Comparison of ENCODE assay signal across 8 cellular contexts in genomic region chr6:26032387-26033131, GRCh38. TPM values are rescaled to one million over a fixed set of nuclear protein-coding genes. Genes with fewer than 3 reads are reported as not detected.
DNase-seq lines count a peak whose midpoint lies in the region; ATAC-seq and TF ChIP-seq lines count a peak whose summit lies in the region.

No MANE protein-coding gene starts in this region.

- H3K36me3 ChIP-seq in spleen = no peaks in the 10 kb centered on the region

- no peak for TF ChIP-seq CTCF in astrocyte of the spinal cord (IDR thresholded peaks at IDR 0.05; ENCODE audit: low read depth, low read length)
- TF ChIP-seq CTCF in spleen (IDR thresholded peaks at IDR 0.05 in 8 of 11, conservative IDR thresholded peaks at IDR 0.05 in 3 of 11) = no peak

- ATAC-seq in HG03378 (IDR thresholded peaks at IDR 0.05; ENCODE audit: unreplicated experiment) = no peak

- H3K27me3 ChIP-seq in spleen (replicated peaks in 1 of 7) = no peaks in the 10 kb centered on the region

- DNase-seq in activated naive CD4-positive, alpha-beta T cell treated with Interleukin-2 at 50 U/mL for 16 hours = peak; percentile 20
- no peak for DNase-seq in activated naive CD4-positive, alpha-beta T cell treated with anti-CD3 and anti-CD28 coated beads, Interleukin-2, amount 50 U/mL, for 16 hours
- DNase-seq in NOMO-1 treated with DMSO at 0.1 percent for 48 hours (lab: John Stamatoyannopoulos, UW; ENCODE audit: unreplicated experiment) (peak; percentile 45), astrocyte of the spinal cord (ENCODE audit: low read depth, low spot score) (peak; percentile 67), inferior parietal cortex (ENCODE audit: extremely low spot score) (peak; percentile 53), spleen (no peak), Ammon's horn (ENCODE audit: low spot score) (no peak)

- intact Hi-C loops in spleen (cut with DNase I; ENCODE audit: low total_unique reads) = no loop called here

- H3K4me1 ChIP-seq in spleen = peaks cover 8 to 54% (median 30%) of the 10 kb centered on the region in 6 donors

- H3K4me3 ChIP-seq in astrocyte of the spinal cord (ENCODE audit: low read depth, low read length) (peak overlapping the region; percentile 67), spleen (peak overlapping the region; percentile 30 to 72 (median 45))

- no peaks in the 10 kb centered on the region for H3K9me3 ChIP-seq in spleen

- peak overlapping the region; percentile 85 to 96 (median 95) for H3K27ac ChIP-seq in spleen

- 0 to 1% (median 1%) methylated on average over 18 of the region's 18 CpGs for WGBS in spleen, 5 donors

- in situ Hi-C loops in astrocyte of the spinal cord (cut with HindIII; ENCODE audit: low sequenced_read_pairs) = no loop called here

- no peak for TF ChIP-seq POLR2A in spleen (IDR thresholded peaks at IDR 0.05)

RNA-seq across cellular contexts. Expression of gene HFE, which starts 54.7 kb away (rescaled TPM):
- 10 to 100 TPM; 12.4 to 30.3 (median 19.0) TPM for total RNA-seq in spleen
- polyA plus RNA-seq in spleen = 1 to 10 TPM; 2.4 to 3.5 (median 2.8) TPM

Comparison
In these comparisons a context has a peak if more than half of its experiments do, and no peak if none do; other contexts are left out.
1. DNase-seq: peak in activated naive CD4-positive, alpha-beta T cell treated with Interleukin-2 at 50 U/mL for 16 hours (single experiment), NOMO-1 treated with DMSO at 0.1 percent for 48 hours (single experiment), astrocyte of the spinal cord (single experiment) and inferior parietal cortex (single experiment); none in activated naive CD4-positive, alpha-beta T cell treated with anti-CD3 and anti-CD28 coated beads, Interleukin-2, amount 50 U/mL, for 16 hours (single experiment), spleen (single experiment) and Ammon's horn (single experiment).